Comparison of ENCODE assay signal across 20 cellular contexts in genomic region chr2:145798419-145798818, GRCh38.
DNase-seq lines count a peak whose midpoint lies in the region; ATAC-seq lines count a peak whose summit lies in the region.
"Had no signal": no experiment of that assay in that cellular context is flagged by ENCODE, and none has a peak within 500 bp of the region (broad histone marks: within the 10 kb centered on the region; RNA-seq: fewer than 3 reads in every experiment).

No MANE protein-coding gene starts in this region.

- H3K9ac ChIP-seq in mesendoderm (ENCODE audit: low read length): no peak overlapping the region
- H3K9ac ChIP-seq: BLaER1 had no signal

- no peak overlapping the region for H2BK120ac ChIP-seq in mesendoderm (ENCODE audit: low read depth, low read length)

- no peak overlapping the region for H2BK5ac ChIP-seq in mesendoderm (ENCODE audit: low read length)

- no peak for ATAC-seq in left cardiac atrium
- ATAC-seq: CD8-positive, alpha-beta T cell; GM12878; GM23338; HCT116 had no signal

- no peak overlapping the region for H3K23ac ChIP-seq in mesendoderm (ENCODE audit: low read length)

- H4K8ac ChIP-seq in mesendoderm (ENCODE audit: low read depth, low read length): no peak overlapping the region

- no peak overlapping the region for H2BK15ac ChIP-seq in mesendoderm (replicated peaks; ENCODE audit: low read depth)

- H4K5ac ChIP-seq in mesendoderm (ENCODE audit: low read length): no peak overlapping the region

- WGBS in mesendoderm (ENCODE audit: extremely low coverage, insufficient coverage, low lambda C conversion rate): no CpG with 5 or more reads among the region's 1 CpG

- no peaks in the 10 kb centered on the region for H3K79me1 ChIP-seq in mesendoderm (ENCODE audit: low read length)

- intact Hi-C loops in left cardiac atrium (cut with DNase I) (no loop called here), cardiac septum (cut with DNase I) (no loop called here)

- DNase-seq in NCI-H146 (lab: John Stamatoyannopoulos, UW): peak; percentile 28
- DNase-seq in NCI-H146 treated with DMSO at 0.1 percent for 48 hours (lab: John Stamatoyannopoulos, UW; ENCODE audit: unreplicated experiment): no peak
- DNase-seq in epithelial cell of prostate (ENCODE audit: low read depth, low spot score): no peak
- DNase-seq in mesendoderm: peak; percentile 83
- no peak for DNase-seq in HUDEP-2 (lab: John Stamatoyannopoulos, UW; ENCODE audit: unreplicated experiment in 76 of 76)
- no peak for DNase-seq in left cardiac atrium
- DNase-seq in cardiac septum (ENCODE audit: low spot score): no peak
- DNase-seq: CD4-positive, CD25-positive, alpha-beta regulatory T cell; CD8-positive, alpha-beta T cell; DMS 273 treated with DMSO at 0.1 percent for 48 hours; DMS79; EL; GDM1; H9 had no signal

- no peak overlapping the region for H3K18ac ChIP-seq in mesendoderm (ENCODE audit: low read length)

- no peak overlapping the region for H3K4ac ChIP-seq in mesendoderm (ENCODE audit: low read depth, low read length)

- no peaks in the 10 kb centered on the region for H3K36me3 ChIP-seq in mesendoderm (ENCODE audit: control insufficient read depth, insufficient read depth, low read length)
- H3K36me3 ChIP-seq: BLaER1 had no signal

- peaks cover 1% of the 10 kb centered on the region for H3K4me1 ChIP-seq in mesendoderm (ENCODE audit: control insufficient read depth, low read depth, low read length)

- no peak overlapping the region for H3K4me3 ChIP-seq in mesendoderm (ENCODE audit: low read length)
- H3K4me3 ChIP-seq: BLaER1, GM12878, GM23338 had no signal

- no peak overlapping the region for H2AK5ac ChIP-seq in mesendoderm (ENCODE audit: low read length)

- H3K79me2 ChIP-seq in mesendoderm (ENCODE audit: control insufficient read depth, insufficient read depth, low read length): no peaks in the 10 kb centered on the region

- H3K56ac ChIP-seq in mesendoderm (ENCODE audit: low read length): no peak overlapping the region

- H3K27ac ChIP-seq in epithelial cell of prostate (peak overlapping the region; percentile 58), mesendoderm (ENCODE audit: low read depth, low read length) (no peak overlapping the region)
- H3K27ac ChIP-seq: 22Rv1, BLaER1, C4-2B had no signal

- no peak overlapping the region for H3K4me2 ChIP-seq in mesendoderm (ENCODE audit: low read length)
- H3K4me2 ChIP-seq: BLaER1, GM23338 had no signal

- no peaks in the 10 kb centered on the region for H3K27me3 ChIP-seq in mesendoderm (ENCODE audit: insufficient read depth, low read length, poor library complexity)
- H3K27me3 ChIP-seq: BLaER1 had no signal

Comparison
In these comparisons a context has a peak if more than half of its experiments do, and no peak if none do; other contexts are left out.
1. DNase-seq: peak in NCI-H146 (single experiment) and mesendoderm (single experiment); none in NCI-H146 treated with DMSO at 0.1 percent for 48 hours (single experiment), epithelial cell of prostate (single experiment), HUDEP-2 (0 of 76), left cardiac atrium (single experiment) and cardiac septum (single experiment).